39 cellular contexts compared by ENCODE assay signal in genomic region chr1:181607524-181607923, GRCh38.
"Had no signal": no experiment of that assay in that cellular context is flagged by ENCODE, and none has a peak within 500 bp of the region (broad histone marks: within the 10 kb centered on the region; RNA-seq: fewer than 3 reads in every experiment).

No MANE protein-coding gene starts in this region.

- H3K4me3 Mint-ChIP-seq: activated naive CD4-positive, alpha-beta T cell treated with anti-CD3 and anti-CD28 coated beads for 36 hours; activated naive CD4-positive, alpha-beta T cell treated with anti-CD3 and anti-CD28 coated beads, Interleukin-2, amount 10 ng/mL, durations not matched to agents 7 days and 5 days; activated naive CD4-positive, alpha-beta T cell treated with anti-CD3 and anti-CD28 coated beads, Interleukin-2, amount 50 U/mL, for 24 hours; activated naive CD8-positive, alpha-beta T cell; activated naive CD8-positive, alpha-beta T cell treated with anti-CD3 and anti-CD28 coated beads for 36 hours; activated naive CD8-positive, alpha-beta T cell treated with anti-CD3 and anti-CD28 coated beads, Interleukin-2, amount 10 ng/mL, durations not matched to agents 7 days and 5 days; activated naive CD8-positive, alpha-beta T cell treated with anti-CD3 and anti-CD28 coated beads, Interleukin-2, amount 50 U/mL, for 24 hours; activated T-cell treated with anti-CD3 and anti-CD28 coated beads, Interleukin-2, amount 50 U/mL, for 24 hours; activated T-cell treated with anti-CD3 and anti-CD28 coated beads, Interleukin-2, amount 50 U/mL, for 4 hours; activated T-cell treated with anti-CD3 and anti-CD28 coated beads, Interleukin-2, amount 50 U/mL, for 72 hours; activated T-helper 1 cell treated with anti-CD3 and anti-CD28 coated beads, Interleukin-12 subunit alpha, Interleukin-12 subunit beta, Interleukin-2, Interleukin-4 antibody, amounts not matched to agents 30 ng/mL and 10 ng/mL and 1 ng/mL, durations not matched to agents 14 hours and 24 hours and 36 hours; activated T-helper 17 cell treated with anti-CD3 and anti-CD28 coated beads, Interleukin-2, amount 50 U/mL, for 72 hours; brain; central memory CD8-positive, alpha-beta T cell had no signal

- H3K9me3 Mint-ChIP-seq: activated naive CD4-positive, alpha-beta T cell treated with anti-CD3 and anti-CD28 coated beads for 36 hours; activated naive CD4-positive, alpha-beta T cell treated with anti-CD3 and anti-CD28 coated beads, Interleukin-2, amount 10 ng/mL, durations not matched to agents 7 days and 5 days; activated naive CD4-positive, alpha-beta T cell treated with anti-CD3 and anti-CD28 coated beads, Interleukin-2, amount 50 U/mL, for 24 hours; activated naive CD8-positive, alpha-beta T cell treated with anti-CD3 and anti-CD28 coated beads for 36 hours; activated naive CD8-positive, alpha-beta T cell treated with anti-CD3 and anti-CD28 coated beads, Interleukin-2, amount 10 ng/mL, durations not matched to agents 7 days and 5 days; activated naive CD8-positive, alpha-beta T cell treated with anti-CD3 and anti-CD28 coated beads, Interleukin-2, amount 50 U/mL, for 24 hours; activated T-cell treated with anti-CD3 and anti-CD28 coated beads, Interleukin-2, amount 50 U/mL, for 24 hours; activated T-cell treated with anti-CD3 and anti-CD28 coated beads, Interleukin-2, amount 50 U/mL, for 4 hours; activated T-helper 1 cell treated with anti-CD3 and anti-CD28 coated beads, Interleukin-12 subunit alpha, Interleukin-12 subunit beta, Interleukin-2, Interleukin-4 antibody, amounts not matched to agents 30 ng/mL and 10 ng/mL and 1 ng/mL, durations not matched to agents 14 hours and 24 hours and 36 hours; activated T-helper 2 cell treated with anti-CD3 and anti-CD28 coated beads, Interferon-gamma antibody, Interleukin-2, Interleukin-4, amounts not matched to agents 10 μg/mL and 5 μg/mL and 100 μg/mL, durations not matched to agents 14 hours and 24 hours and 36 hours had no signal

- FAIRE-seq: astrocyte, bronchial epithelial cell had no signal

- H3K4me3 ChIP-seq: adrenal gland, ascending aorta, body of pancreas, breast epithelium, cardiac muscle cell had no signal

- H3K4me1 Mint-ChIP-seq: activated naive CD4-positive, alpha-beta T cell treated with anti-CD3 and anti-CD28 coated beads, Interleukin-2, amount 10 ng/mL, durations not matched to agents 7 days and 5 days; activated naive CD4-positive, alpha-beta T cell treated with anti-CD3 and anti-CD28 coated beads, Interleukin-2, amount 50 U/mL, for 24 hours; activated naive CD8-positive, alpha-beta T cell treated with anti-CD3 and anti-CD28 coated beads for 36 hours; activated naive CD8-positive, alpha-beta T cell treated with anti-CD3 and anti-CD28 coated beads, Interleukin-2, amount 10 ng/mL, durations not matched to agents 7 days and 5 days; activated naive CD8-positive, alpha-beta T cell treated with anti-CD3 and anti-CD28 coated beads, Interleukin-2, amount 50 U/mL, for 24 hours; activated T-helper 17 cell treated with anti-CD3 and anti-CD28 coated beads, Interleukin-2, amount 50 U/mL, for 72 hours; central memory CD8-positive, alpha-beta T cell had no signal

- H3K4me1 ChIP-seq: adrenal gland, ascending aorta, body of pancreas, breast epithelium had no signal

- H3K27ac ChIP-seq: adrenal gland, ascending aorta, body of pancreas, brain microvascular endothelial cell, breast epithelium, cardiac muscle cell had no signal

- H3K27me3 ChIP-seq: adrenal gland, ascending aorta, body of pancreas, brain microvascular endothelial cell, breast epithelium had no signal

- DNase-seq: activated effector memory CD4-positive, alpha-beta T cell treated with anti-CD3 and anti-CD28 coated beads, Interleukin-2, amount 50 U/mL, for 16 hours; activated effector memory CD4-positive, alpha-beta T cell treated with Interleukin-2 at 50 U/mL for 16 hours; activated gamma-delta T cell; activated gamma-delta T cell treated with Interleukin-2 at 50 U/mL for 16 hours; activated naive CD4-positive, alpha-beta T cell; activated naive CD4-positive, alpha-beta T cell treated with anti-CD3 and anti-CD28 coated beads for 36 hours; activated naive CD4-positive, alpha-beta T cell treated with anti-CD3 and anti-CD28 coated beads, Interleukin-2, amount 10 ng/mL, durations not matched to agents 7 days and 5 days; activated naive CD4-positive, alpha-beta T cell treated with anti-CD3 and anti-CD28 coated beads, Interleukin-2, amount 50 U/mL, for 16 hours; activated naive CD4-positive, alpha-beta T cell treated with Interleukin-2 at 50 U/mL for 16 hours; activated naive CD8-positive, alpha-beta T cell treated with anti-CD3 and anti-CD28 coated beads for 36 hours; activated naive CD8-positive, alpha-beta T cell treated with anti-CD3 and anti-CD28 coated beads, Interleukin-2, amount 10 ng/mL, durations not matched to agents 7 days and 5 days; activated naive CD8-positive, alpha-beta T cell treated with anti-CD3 and anti-CD28 coated beads, Interleukin-2, amount 50 U/mL, for 24 hours; activated T-cell treated with anti-CD3 and anti-CD28 coated beads, Interleukin-2, amount 50 U/mL, for 1 hour; activated T-cell treated with anti-CD3 and anti-CD28 coated beads, Interleukin-2, amount 50 U/mL, for 24 hours; activated T-cell treated with anti-CD3 and anti-CD28 coated beads, Interleukin-2, amount 50 U/mL, for 4 hours; activated T-cell treated with anti-CD3 and anti-CD28 coated beads, Interleukin-2, amount 50 U/mL, for 48 hours; activated T-cell treated with anti-CD3 and anti-CD28 coated beads, Interleukin-2, amount 50 U/mL, for 72 hours; adrenal gland; amniotic stem cell; amygdala; anterior cingulate cortex; aorta; body of pancreas; brain microvascular endothelial cell; central memory CD4-positive, alpha-beta T cell; cerebellar nuclear complex had no signal

- H3K36me3 Mint-ChIP-seq: activated naive CD4-positive, alpha-beta T cell treated with anti-CD3 and anti-CD28 coated beads, Interleukin-2, amount 10 ng/mL, durations not matched to agents 7 days and 5 days; activated naive CD4-positive, alpha-beta T cell treated with anti-CD3 and anti-CD28 coated beads, Interleukin-2, amount 50 U/mL, for 24 hours; activated naive CD4-positive, alpha-beta T cell treated with anti-CD3 and anti-CD28 coated beads, Interleukin-2, amount 50 U/mL, for 72 hours; activated naive CD8-positive, alpha-beta T cell; activated naive CD8-positive, alpha-beta T cell treated with anti-CD3 and anti-CD28 coated beads for 36 hours; activated naive CD8-positive, alpha-beta T cell treated with anti-CD3 and anti-CD28 coated beads, Interleukin-2, amount 10 ng/mL, durations not matched to agents 7 days and 5 days had no signal

- H3K36me3 ChIP-seq: adrenal gland, ascending aorta, brain microvascular endothelial cell, breast epithelium, cardiac muscle cell had no signal

- H3K27ac Mint-ChIP-seq: activated naive CD4-positive, alpha-beta T cell treated with anti-CD3 and anti-CD28 coated beads for 36 hours; activated naive CD4-positive, alpha-beta T cell treated with anti-CD3 and anti-CD28 coated beads, Interleukin-2, amount 10 ng/mL, durations not matched to agents 7 days and 5 days; activated naive CD4-positive, alpha-beta T cell treated with anti-CD3 and anti-CD28 coated beads, Interleukin-2, amount 50 U/mL, for 24 hours; activated naive CD4-positive, alpha-beta T cell treated with anti-CD3 and anti-CD28 coated beads, Interleukin-2, amount 50 U/mL, for 72 hours; activated naive CD8-positive, alpha-beta T cell; activated naive CD8-positive, alpha-beta T cell treated with anti-CD3 and anti-CD28 coated beads for 36 hours; activated naive CD8-positive, alpha-beta T cell treated with anti-CD3 and anti-CD28 coated beads, Interleukin-2, amount 10 ng/mL, durations not matched to agents 7 days and 5 days; activated naive CD8-positive, alpha-beta T cell treated with anti-CD3 and anti-CD28 coated beads, Interleukin-2, amount 50 U/mL, for 24 hours; activated T-cell treated with anti-CD3 and anti-CD28 coated beads, Interleukin-2, amount 50 U/mL, for 24 hours; activated T-cell treated with anti-CD3 and anti-CD28 coated beads, Interleukin-2, amount 50 U/mL, for 72 hours; activated T-helper 1 cell treated with anti-CD3 and anti-CD28 coated beads, Interleukin-12 subunit alpha, Interleukin-12 subunit beta, Interleukin-2, Interleukin-4 antibody, amounts not matched to agents 30 ng/mL and 10 ng/mL and 1 ng/mL, durations not matched to agents 14 hours and 24 hours and 36 hours; activated T-helper 17 cell treated with anti-CD3 and anti-CD28 coated beads, Interleukin-2, amount 50 U/mL, for 72 hours; activated T-helper 2 cell treated with anti-CD3 and anti-CD28 coated beads, Interferon-gamma antibody, Interleukin-2, Interleukin-4, amounts not matched to agents 10 μg/mL and 5 μg/mL and 100 μg/mL, durations not matched to agents 14 hours and 24 hours and 36 hours; brain had no signal

- H3K9me3 ChIP-seq: adrenal gland, ascending aorta, body of pancreas, breast epithelium had no signal

- H3K27me3 Mint-ChIP-seq: activated naive CD8-positive, alpha-beta T cell had no signal

- ATAC-seq: activated naive CD4-positive, alpha-beta T cell treated with anti-CD3 and anti-CD28 coated beads, Interleukin-2, amount 50 U/mL, for 72 hours; activated naive CD8-positive, alpha-beta T cell treated with anti-CD3 and anti-CD28 coated beads, Interleukin-2, amount 50 U/mL, for 24 hours; activated T-cell treated with anti-CD3 and anti-CD28 coated beads, Interleukin-2, amount 50 U/mL, for 4 hours; activated T-cell treated with anti-CD3 and anti-CD28 coated beads, Interleukin-2, amount 50 U/mL, for 72 hours; activated T-helper 17 cell treated with anti-CD3 and anti-CD28 coated beads, Interleukin-2, amount 50 U/mL, for 72 hours; body of pancreas had no signal
